ENCODE assay signal across 1 cellular context in genomic region chr18:77124452-77124922, GRCh38.
TF ChIP-seq lines count a peak whose summit lies in the region.

No MANE protein-coding gene starts in this region.

TF ChIP-seq in GM12878, 131 proteins besides CTCF, POLR2A, EP300 and RAD21 (continued from another document):
- TF ChIP-seq RELB (IDR thresholded peaks at IDR 0.05; ENCODE audit: low read depth) (peak; percentile 74), SPI1 (IDR thresholded peaks at IDR 0.05; ENCODE audit: borderline replicate concordance, insufficient read depth, low read depth, low read length) (peak; percentile 57), BHLHE40 (IDR thresholded peaks at IDR 0.05; ENCODE audit: borderline replicate concordance in 1 of 2, low read depth in 2 of 2, low read length in 1 of 2) (peak; percentile 60 to 73), CBX5 (IDR thresholded peaks at IDR 0.05; ENCODE audit: low read depth) (0 out of 2 replicates have a peak, but pooled peaks have one; percentile 46), IKZF2 (IDR thresholded peaks at IDR 0.05) (peak; percentile 61 to 74; a peak in 3 of 4 replicates), ETV6 (conservative IDR thresholded peaks at IDR 0.05 in 1 of 2, IDR thresholded peaks at IDR 0.05 in 1 of 2; ENCODE audit: borderline replicate concordance in 1 of 2, low read depth in 1 of 2) (peak in 1 of 2 experiments; percentile 39; a peak in 1 of 4 replicates), SP1 (IDR thresholded peaks at IDR 0.05; ENCODE audit: low read depth, low read length) (peak; percentile 47), ZBTB33 (IDR thresholded peaks at IDR 0.05) (no peak), NR2C2 (IDR thresholded peaks at IDR 0.05; ENCODE audit: borderline replicate concordance, control insufficient read depth, insufficient read length, low read depth) (no peak), BCL3 (IDR thresholded peaks at IDR 0.05; ENCODE audit: borderline replicate concordance, insufficient read depth, low read depth, low read length, poor library complexity, severe bottlenecking) (peak; percentile 61), MXI1 (IDR thresholded peaks at IDR 0.05; ENCODE audit: low read depth, low read length) (0 out of 2 replicates have a peak, but pooled peaks have one; percentile 40)
